1 cellular context compared by ENCODE assay signal in the genomic region with DNA sequence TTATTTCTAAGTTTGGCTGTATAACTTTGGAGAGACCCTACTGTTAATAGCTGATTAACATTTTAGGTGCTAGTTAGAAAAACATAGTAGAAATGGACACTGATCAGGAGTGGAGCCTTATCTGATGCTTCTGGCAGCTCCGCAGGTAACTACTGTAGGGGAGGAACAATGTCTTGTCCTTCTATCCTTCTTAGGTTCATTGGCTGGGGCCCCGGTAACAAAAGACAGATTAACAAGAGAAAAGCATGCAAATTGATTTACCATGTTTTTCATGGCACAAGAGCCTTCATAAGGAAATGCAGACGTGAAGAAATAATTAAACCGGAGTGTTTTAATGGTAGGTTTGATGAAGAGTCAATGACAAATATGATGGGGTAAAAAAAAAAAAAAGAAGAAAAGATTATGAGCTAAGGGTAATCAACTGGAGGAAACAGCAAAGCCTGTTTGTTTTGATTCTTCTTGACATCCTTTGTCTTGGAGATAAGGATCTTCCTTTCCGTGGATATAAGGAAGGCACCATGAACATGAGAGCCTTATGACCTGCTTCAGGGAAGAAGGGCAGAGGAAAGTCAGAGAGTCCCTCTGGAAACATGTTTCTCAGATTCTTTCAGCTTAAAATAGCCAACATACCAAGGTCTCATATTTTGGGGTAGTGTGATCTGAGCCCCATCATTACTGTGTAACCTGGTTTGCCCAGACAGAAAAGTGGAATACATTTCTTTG.
TF ChIP-seq lines count a peak whose summit lies in the region.

No MANE protein-coding gene starts in this region.

TF ChIP-seq in WTC11, 78 proteins besides CTCF, POLR2A, EP300 and RAD21 (continued from another document):
- TF ChIP-seq, protein P1, sequence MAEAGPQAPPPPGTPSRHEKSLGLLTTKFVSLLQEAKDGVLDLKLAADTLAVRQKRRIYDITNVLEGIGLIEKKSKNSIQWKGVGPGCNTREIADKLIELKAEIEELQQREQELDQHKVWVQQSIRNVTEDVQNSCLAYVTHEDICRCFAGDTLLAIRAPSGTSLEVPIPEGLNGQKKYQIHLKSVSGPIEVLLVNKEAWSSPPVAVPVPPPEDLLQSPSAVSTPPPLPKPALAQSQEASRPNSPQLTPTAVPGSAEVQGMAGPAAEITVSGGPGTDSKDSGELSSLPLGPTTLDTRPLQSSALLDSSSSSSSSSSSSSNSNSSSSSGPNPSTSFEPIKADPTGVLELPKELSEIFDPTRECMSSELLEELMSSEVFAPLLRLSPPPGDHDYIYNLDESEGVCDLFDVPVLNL (CRISPR knock-in tag; IDR thresholded peaks at IDR 0.05; ENCODE audit: borderline replicate concordance, low read depth), result no peak
- TF ChIP-seq RORB (CRISPR knock-in tag; IDR thresholded peaks at IDR 0.05) (no peak), NFE2L1 (CRISPR knock-in tag; IDR thresholded peaks at IDR 0.05) (no peak), ZNF396 (CRISPR knock-in tag; IDR thresholded peaks at IDR 0.05; ENCODE audit: borderline replicate concordance) (no peak), JUN (CRISPR knock-in tag; IDR thresholded peaks at IDR 0.05) (no peak), ELF4 (CRISPR knock-in tag; IDR thresholded peaks at IDR 0.05; ENCODE audit: low read depth) (no peak), NFYB (CRISPR knock-in tag; conservative IDR thresholded peaks at IDR 0.05; ENCODE audit: low read depth) (no peak), CBFB (CRISPR knock-in tag; IDR thresholded peaks at IDR 0.05; ENCODE audit: low read depth) (no peak), GRHL2 (CRISPR knock-in tag; IDR thresholded peaks at IDR 0.05; ENCODE audit: insufficient replicate concordance, severe bottlenecking) (no peak), NR2C2 (CRISPR knock-in tag; IDR thresholded peaks at IDR 0.05) (no peak)
- TF ChIP-seq, protein P2, sequence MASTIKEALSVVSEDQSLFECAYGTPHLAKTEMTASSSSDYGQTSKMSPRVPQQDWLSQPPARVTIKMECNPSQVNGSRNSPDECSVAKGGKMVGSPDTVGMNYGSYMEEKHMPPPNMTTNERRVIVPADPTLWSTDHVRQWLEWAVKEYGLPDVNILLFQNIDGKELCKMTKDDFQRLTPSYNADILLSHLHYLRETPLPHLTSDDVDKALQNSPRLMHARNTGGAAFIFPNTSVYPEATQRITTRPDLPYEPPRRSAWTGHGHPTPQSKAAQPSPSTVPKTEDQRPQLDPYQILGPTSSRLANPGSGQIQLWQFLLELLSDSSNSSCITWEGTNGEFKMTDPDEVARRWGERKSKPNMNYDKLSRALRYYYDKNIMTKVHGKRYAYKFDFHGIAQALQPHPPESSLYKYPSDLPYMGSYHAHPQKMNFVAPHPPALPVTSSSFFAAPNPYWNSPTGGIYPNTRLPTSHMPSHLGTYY (CRISPR knock-in tag; IDR thresholded peaks at IDR 0.05), result no peak
- TF ChIP-seq, protein P3, sequence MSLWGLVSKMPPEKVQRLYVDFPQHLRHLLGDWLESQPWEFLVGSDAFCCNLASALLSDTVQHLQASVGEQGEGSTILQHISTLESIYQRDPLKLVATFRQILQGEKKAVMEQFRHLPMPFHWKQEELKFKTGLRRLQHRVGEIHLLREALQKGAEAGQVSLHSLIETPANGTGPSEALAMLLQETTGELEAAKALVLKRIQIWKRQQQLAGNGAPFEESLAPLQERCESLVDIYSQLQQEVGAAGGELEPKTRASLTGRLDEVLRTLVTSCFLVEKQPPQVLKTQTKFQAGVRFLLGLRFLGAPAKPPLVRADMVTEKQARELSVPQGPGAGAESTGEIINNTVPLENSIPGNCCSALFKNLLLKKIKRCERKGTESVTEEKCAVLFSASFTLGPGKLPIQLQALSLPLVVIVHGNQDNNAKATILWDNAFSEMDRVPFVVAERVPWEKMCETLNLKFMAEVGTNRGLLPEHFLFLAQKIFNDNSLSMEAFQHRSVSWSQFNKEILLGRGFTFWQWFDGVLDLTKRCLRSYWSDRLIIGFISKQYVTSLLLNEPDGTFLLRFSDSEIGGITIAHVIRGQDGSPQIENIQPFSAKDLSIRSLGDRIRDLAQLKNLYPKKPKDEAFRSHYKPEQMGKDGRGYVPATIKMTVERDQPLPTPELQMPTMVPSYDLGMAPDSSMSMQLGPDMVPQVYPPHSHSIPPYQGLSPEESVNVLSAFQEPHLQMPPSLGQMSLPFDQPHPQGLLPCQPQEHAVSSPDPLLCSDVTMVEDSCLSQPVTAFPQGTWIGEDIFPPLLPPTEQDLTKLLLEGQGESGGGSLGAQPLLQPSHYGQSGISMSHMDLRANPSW (CRISPR knock-in tag; conservative IDR thresholded peaks at IDR 0.05; ENCODE audit: low read depth), result no peak
- TF ChIP-seq, protein P4, sequence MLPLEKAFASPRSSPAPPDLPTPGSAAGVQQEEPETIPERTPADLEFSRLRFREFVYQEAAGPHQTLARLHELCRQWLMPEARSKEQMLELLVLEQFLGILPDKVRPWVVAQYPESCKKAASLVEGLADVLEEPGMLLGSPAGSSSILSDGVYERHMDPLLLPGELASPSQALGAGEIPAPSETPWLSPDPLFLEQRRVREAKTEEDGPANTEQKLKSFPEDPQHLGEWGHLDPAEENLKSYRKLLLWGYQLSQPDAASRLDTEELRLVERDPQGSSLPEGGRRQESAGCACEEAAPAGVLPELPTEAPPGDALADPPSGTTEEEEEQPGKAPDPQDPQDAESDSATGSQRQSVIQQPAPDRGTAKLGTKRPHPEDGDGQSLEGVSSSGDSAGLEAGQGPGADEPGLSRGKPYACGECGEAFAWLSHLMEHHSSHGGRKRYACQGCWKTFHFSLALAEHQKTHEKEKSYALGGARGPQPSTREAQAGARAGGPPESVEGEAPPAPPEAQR (CRISPR knock-in tag; IDR thresholded peaks at IDR 0.05), result no peak
- TF ChIP-seq, protein P5, sequence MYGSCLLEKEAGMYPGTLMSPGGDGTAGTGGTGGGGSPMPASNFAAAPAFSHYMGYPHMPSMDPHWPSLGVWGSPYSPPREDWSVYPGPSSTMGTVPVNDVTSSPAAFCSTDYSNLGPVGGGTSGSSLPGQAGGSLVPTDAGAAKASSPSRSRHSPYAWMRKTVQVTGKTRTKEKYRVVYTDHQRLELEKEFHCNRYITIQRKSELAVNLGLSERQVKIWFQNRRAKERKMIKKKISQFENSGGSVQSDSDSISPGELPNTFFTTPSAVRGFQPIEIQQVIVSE (CRISPR knock-in tag; IDR thresholded peaks at IDR 0.05; ENCODE audit: borderline replicate concordance), result no peak
- TF ChIP-seq, protein P6, sequence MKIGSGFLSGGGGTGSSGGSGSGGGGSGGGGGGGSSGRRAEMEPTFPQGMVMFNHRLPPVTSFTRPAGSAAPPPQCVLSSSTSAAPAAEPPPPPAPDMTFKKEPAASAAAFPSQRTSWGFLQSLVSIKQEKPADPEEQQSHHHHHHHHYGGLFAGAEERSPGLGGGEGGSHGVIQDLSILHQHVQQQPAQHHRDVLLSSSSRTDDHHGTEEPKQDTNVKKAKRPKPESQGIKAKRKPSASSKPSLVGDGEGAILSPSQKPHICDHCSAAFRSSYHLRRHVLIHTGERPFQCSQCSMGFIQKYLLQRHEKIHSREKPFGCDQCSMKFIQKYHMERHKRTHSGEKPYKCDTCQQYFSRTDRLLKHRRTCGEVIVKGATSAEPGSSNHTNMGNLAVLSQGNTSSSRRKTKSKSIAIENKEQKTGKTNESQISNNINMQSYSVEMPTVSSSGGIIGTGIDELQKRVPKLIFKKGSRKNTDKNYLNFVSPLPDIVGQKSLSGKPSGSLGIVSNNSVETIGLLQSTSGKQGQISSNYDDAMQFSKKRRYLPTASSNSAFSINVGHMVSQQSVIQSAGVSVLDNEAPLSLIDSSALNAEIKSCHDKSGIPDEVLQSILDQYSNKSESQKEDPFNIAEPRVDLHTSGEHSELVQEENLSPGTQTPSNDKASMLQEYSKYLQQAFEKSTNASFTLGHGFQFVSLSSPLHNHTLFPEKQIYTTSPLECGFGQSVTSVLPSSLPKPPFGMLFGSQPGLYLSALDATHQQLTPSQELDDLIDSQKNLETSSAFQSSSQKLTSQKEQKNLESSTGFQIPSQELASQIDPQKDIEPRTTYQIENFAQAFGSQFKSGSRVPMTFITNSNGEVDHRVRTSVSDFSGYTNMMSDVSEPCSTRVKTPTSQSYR (CRISPR knock-in tag; IDR thresholded peaks at IDR 0.05), result no peak
- TF ChIP-seq, protein P7, sequence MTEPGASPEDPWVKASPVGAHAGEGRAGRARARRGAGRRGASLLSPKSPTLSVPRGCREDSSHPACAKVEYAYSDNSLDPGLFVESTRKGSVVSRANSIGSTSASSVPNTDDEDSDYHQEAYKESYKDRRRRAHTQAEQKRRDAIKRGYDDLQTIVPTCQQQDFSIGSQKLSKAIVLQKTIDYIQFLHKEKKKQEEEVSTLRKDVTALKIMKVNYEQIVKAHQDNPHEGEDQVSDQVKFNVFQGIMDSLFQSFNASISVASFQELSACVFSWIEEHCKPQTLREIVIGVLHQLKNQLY (CRISPR knock-in tag; IDR thresholded peaks at IDR 0.05), result no peak
